In genomic region chrX:41922694-41923171, GRCh38 we compare ENCODE assay signal across 8 cellular contexts. TPM values are rescaled to one million over a fixed set of nuclear protein-coding genes. Genes with fewer than 3 reads are reported as not detected.
DNase-seq lines count a peak whose midpoint lies in the region; ATAC-seq, FAIRE-seq and TF ChIP-seq lines count a peak whose summit lies in the region.

No MANE protein-coding gene starts in this region.

- no peak for DNase-seq in Jurkat, Clone E6-1 (ENCODE audit: low read depth, low spot score)
- peak; percentile 19 for DNase-seq in activated B cell treated with CpG ODN at 0.5 μM for 24 hours
- peak; percentile 26 for DNase-seq in endothelial cell of umbilical vein (ENCODE audit: low read depth, low spot score)
- DNase-seq in mucosa of descending colon, result peak; percentile 42 to 61 (median 55)
- peak in 1 of 2 donors; percentile 57 for DNase-seq in tibial artery
- no peak for DNase-seq in UCSD-AML1 (lab: John Stamatoyannopoulos, UW; ENCODE audit: unreplicated experiment)

- H3K4me3 ChIP-seq in BLaER1 (peak overlapping the region; percentile 75), endothelial cell of umbilical vein (replicated peaks in 1 of 3; ENCODE audit: insufficient read depth in 1 of 3, low read depth in 1 of 3, low read length in 3 of 3) (peak overlapping the region; percentile 53 to 70 (median 57)), mucosa of descending colon (peak overlapping the region; percentile 24), tibial artery (peak overlapping the region; percentile 67 to 76)
- H3K4me3 ChIP-seq in Jurkat, Clone E6-1 (ENCODE audit: low read length), result peak overlapping the region; percentile 64

- H3K36me3 Mint-ChIP-seq in activated B cell treated with CpG ODN at 0.5 μM for 24 hours (ENCODE audit: low read depth), result no peaks in the 10 kb centered on the region

- no peaks in the 10 kb centered on the region for H3K9me3 Mint-ChIP-seq in activated B cell treated with CpG ODN at 0.5 μM for 24 hours

- peak; percentile 18 for ATAC-seq in GM19463 (IDR thresholded peaks at IDR 0.05; ENCODE audit: unreplicated experiment)
- ATAC-seq in activated B cell treated with CpG ODN at 0.5 μM for 24 hours (ENCODE audit: low read depth), result peak; percentile 16
- no peak for ATAC-seq in mucosa of descending colon

- TF ChIP-seq CTCF in activated B cell treated with CpG ODN at 0.5 μM for 24 hours (IDR thresholded peaks at IDR 0.05), result no peak
- TF ChIP-seq CTCF in endothelial cell of umbilical vein (IDR thresholded peaks at IDR 0.05; ENCODE audit: extremely low read depth in 1 of 2, insufficient read depth in 1 of 2, low read depth in 1 of 2, low read length in 2 of 2), result peak in 1 of 2 donors; percentile 19
- TF ChIP-seq CTCF in mucosa of descending colon (IDR thresholded peaks at IDR 0.05), result no peak
- no peak for TF ChIP-seq CTCF in tibial artery (IDR thresholded peaks at IDR 0.05)

- H3K27me3 Mint-ChIP-seq in activated B cell treated with CpG ODN at 0.5 μM for 24 hours, result no peaks in the 10 kb centered on the region

- no peaks in the 10 kb centered on the region for H3K9me3 ChIP-seq in BLaER1
- no peaks in the 10 kb centered on the region for H3K9me3 ChIP-seq in endothelial cell of umbilical vein (replicated peaks; ENCODE audit: control insufficient read depth, insufficient read depth, low read length)
- H3K9me3 ChIP-seq in mucosa of descending colon, result no peaks in the 10 kb centered on the region
- H3K9me3 ChIP-seq in tibial artery, result no peaks in the 10 kb centered on the region

- H3K4me1 ChIP-seq in BLaER1 (no peaks in the 10 kb centered on the region), endothelial cell of umbilical vein (ENCODE audit: control insufficient read depth, extremely low read depth, insufficient read depth, low read length) (no peaks in the 10 kb centered on the region), mucosa of descending colon (ENCODE audit: low read depth) (no peaks in the 10 kb centered on the region), tibial artery (peaks cover 0 to 8% (median 0%) of the 10 kb centered on the region in 4 donors)

- FAIRE-seq in endothelial cell of umbilical vein (lab: Jason Lieb, UNC), result peak; percentile 63

- H3K27ac ChIP-seq in BLaER1 (peak overlapping the region; percentile 84), endothelial cell of umbilical vein (ENCODE audit: insufficient read depth, low read depth, low read length) (peak overlapping the region; percentile 13), tibial artery (peak overlapping the region; percentile 78 to 85)

- peaks cover 23% of the 10 kb centered on the region for H3K4me1 Mint-ChIP-seq in activated B cell treated with CpG ODN at 0.5 μM for 24 hours

- H3K79me2 ChIP-seq in endothelial cell of umbilical vein (ENCODE audit: control insufficient read depth, insufficient read depth, low read length), result peaks cover 4% of the 10 kb centered on the region

- CTCF ChIA-PET in activated B cell treated with CpG ODN at 0.5 μM for 24 hours (lab: Charles Lee) (no interaction called here), endothelial cell of umbilical vein (lab: Charles Lee) (no interaction called here)

- H3K36me3 ChIP-seq in BLaER1, result no peaks in the 10 kb centered on the region
- no peaks in the 10 kb centered on the region for H3K36me3 ChIP-seq in endothelial cell of umbilical vein (ENCODE audit: control insufficient read depth in 2 of 2, extremely low read depth in 1 of 2, insufficient read depth in 2 of 2, low read length in 2 of 2)
- H3K36me3 ChIP-seq in mucosa of descending colon (ENCODE audit: low read depth), result no peaks in the 10 kb centered on the region
- no peaks in the 10 kb centered on the region for H3K36me3 ChIP-seq in tibial artery

- H3K9me1 ChIP-seq in endothelial cell of umbilical vein (replicated peaks; ENCODE audit: control insufficient read depth, extremely low read depth, insufficient read depth, low read length), result no peaks in the 10 kb centered on the region

- intact Hi-C loops in activated B cell treated with CpG ODN at 0.5 μM for 24 hours (cut with micrococcal nuclease), result loop anchor here (1.0 to 10.0 kb wide), 4 partner anchors 40 to 1732 kb away; no protein-coding TSS in a partner anchor
- intact Hi-C loops in endothelial cell of umbilical vein (cut with micrococcal nuclease), result loop anchor here (2.0 to 5.0 kb wide), 5 partner anchors 104 to 1734 kb away; partner anchors contain the start of gene MAOA
- intact Hi-C loops in mucosa of descending colon (cut with DNase I, micrococcal nuclease), result no loop called here
- intact Hi-C loops in tibial artery (cut with DNase I; ENCODE audit: low total_unique reads), result no loop called here

- TF ChIP-seq POLR2A in endothelial cell of umbilical vein (IDR thresholded peaks at IDR 0.05; ENCODE audit: low read depth, low read length), result no peak

- H3K9ac ChIP-seq in BLaER1 (peak overlapping the region; percentile 82), endothelial cell of umbilical vein (replicated peaks; ENCODE audit: extremely low read depth, insufficient read depth, low read length) (peak overlapping the region; percentile 11)

- H3K4me3 Mint-ChIP-seq in activated B cell treated with CpG ODN at 0.5 μM for 24 hours, result peak overlapping the region; percentile 91

- BruUV-seq in endothelial cell of umbilical vein (replicated peaks; lab: Mats Ljungman, UMichigan), result no TSS peak

- peak overlapping the region; percentile 81 for H3K27ac Mint-ChIP-seq in activated B cell treated with CpG ODN at 0.5 μM for 24 hours

- peaks cover 30% of the 10 kb centered on the region for H4K20me1 ChIP-seq in BLaER1
- no peaks in the 10 kb centered on the region for H4K20me1 ChIP-seq in endothelial cell of umbilical vein (replicated peaks; ENCODE audit: control insufficient read depth, extremely low read depth, insufficient read depth, low read length)

- POLR2A ChIA-PET in activated B cell treated with CpG ODN at 0.5 μM for 24 hours (lab: Charles Lee) (interaction anchor here (0.6 to 0.7 kb wide), 2 partner anchors 62 to 1029 kb away, joined by 3 to 5 read pairs; no protein-coding TSS in a partner anchor), endothelial cell of umbilical vein (lab: Charles Lee) (no interaction called here)

- peak overlapping the region; percentile 50 for H2AFZ ChIP-seq in endothelial cell of umbilical vein (ENCODE audit: low read depth, low read length)

- H3K27me3 ChIP-seq in BLaER1, result peaks cover 81% of the 10 kb centered on the region
- H3K27me3 ChIP-seq in endothelial cell of umbilical vein (ENCODE audit: control insufficient read depth in 2 of 2, insufficient read depth in 2 of 2, low read length in 2 of 2), result peaks cover 3 to 7% of the 10 kb centered on the region in 2 experiments
- H3K27me3 ChIP-seq in tibial artery, result no peaks in the 10 kb centered on the region

- dilution Hi-C loops in endothelial cell of umbilical vein (cut with MboI; ENCODE audit: extremely low pct_ligation_motif_present, low sequenced_read_pairs), result no loop called here

- H3K4me2 ChIP-seq in BLaER1, result peak overlapping the region; percentile 65
- H3K4me2 ChIP-seq in endothelial cell of umbilical vein (ENCODE audit: insufficient read depth, low read length), result peak overlapping the region; percentile 90

TF ChIP-seq in endothelial cell of umbilical vein, 7 proteins besides CTCF, POLR2A, EP300 and RAD21:
- TF ChIP-seq JUN (IDR thresholded peaks at IDR 0.05; ENCODE audit: borderline replicate concordance, insufficient read depth, insufficient read length, low read depth), result no peak
- no peak for TF ChIP-seq EZH2 (IDR thresholded peaks at IDR 0.05; ENCODE audit: borderline replicate concordance, low read depth, low read length, severe bottlenecking)
- no peak for TF ChIP-seq FOS (IDR thresholded peaks at IDR 0.05; ENCODE audit: borderline replicate concordance, insufficient read depth, low read length)
- no peak for TF ChIP-seq POLR2AphosphoS5 (IDR thresholded peaks at IDR 0.05; ENCODE audit: insufficient read depth, low read depth, low read length)
- TF ChIP-seq MYC (IDR thresholded peaks at IDR 0.05; ENCODE audit: low read depth, low read length), result no peak
- no peak for TF ChIP-seq GATA2 (IDR thresholded peaks at IDR 0.05; ENCODE audit: insufficient read depth, insufficient read length, low read depth, low read length)
- no peak for TF ChIP-seq MAX (IDR thresholded peaks at IDR 0.05; ENCODE audit: insufficient read depth, insufficient read length)
TF ChIP-seq in endothelial cell of umbilical vein: peak in this region for 0.

RNA-seq across cellular contexts. Expression of gene CASK, which starts 0.6 kb away (rescaled TPM):
- polyA plus RNA-seq in Jurkat, Clone E6-1 (2012; ENCODE audit: insufficient read depth, insufficient read length), result 13.4 TPM
- 21.5 and 23.0 TPM in 2 replicates for total RNA-seq in activated B cell treated with CpG ODN at 0.5 μM for 24 hours
- 30.4 and 32.7 TPM in 2 replicates for total RNA-seq in endothelial cell of umbilical vein
- 5.7 and 6.4 TPM in 2 replicates for polyA plus RNA-seq in endothelial cell of umbilical vein
- 8.3 and 8.7 TPM in 2 replicates for polyA plus RNA-seq in endothelial cell of umbilical vein (2011; cell fraction: cytosol; rRNA removed)
- 10.5 and 15.5 TPM in 2 replicates for polyA plus RNA-seq in endothelial cell of umbilical vein (2011; cell fraction: nucleus; rRNA removed)
- 14.2 and 18.0 TPM in 2 replicates for polyA plus RNA-seq in endothelial cell of umbilical vein (2012)
- 21.5 and 27.8 TPM in 2 replicates for polyA minus RNA-seq in endothelial cell of umbilical vein
- polyA minus RNA-seq in endothelial cell of umbilical vein (2011; cell fraction: cytosol; rRNA and poly(A)+ RNA removed), result 23.4 TPM
- 37.6 and 43.5 TPM in 2 replicates for polyA minus RNA-seq in endothelial cell of umbilical vein (2011; cell fraction: nucleus; rRNA and poly(A)+ RNA removed)
- total RNA-seq in mucosa of descending colon, result 100 to 1,000 TPM in 1 of 3 donors, 10 to 100 TPM in 2; 50.6 to 108 (median 83.3) TPM

Comparison
In these comparisons a context has a peak if more than half of its experiments do, and no peak if none do; other contexts are left out.
1. H3K27ac ChIP-seq: peak in every context shown above with its lines; median percentile 84 in BLaER1; 82 in tibial artery; 13 in endothelial cell of umbilical vein.
2. H3K4me3 ChIP-seq: peak in every context shown above with its lines; median percentile 75 in BLaER1; 72 in tibial artery; 64 in Jurkat, Clone E6-1; 57 in endothelial cell of umbilical vein; 24 in mucosa of descending colon.
3. DNase-seq: peak in activated B cell treated with CpG ODN at 0.5 μM for 24 hours (single experiment), endothelial cell of umbilical vein (single experiment) and mucosa of descending colon (3 of 3); none in Jurkat, Clone E6-1 (single experiment) and UCSD-AML1 (single experiment).
4. intact Hi-C loops: an anchor here in activated B cell treated with CpG ODN at 0.5 μM for 24 hours (1.0 to 10.0 kb wide) and endothelial cell of umbilical vein (2.0 to 5.0 kb wide); none called in mucosa of descending colon and tibial artery.